In the genomic region with DNA sequence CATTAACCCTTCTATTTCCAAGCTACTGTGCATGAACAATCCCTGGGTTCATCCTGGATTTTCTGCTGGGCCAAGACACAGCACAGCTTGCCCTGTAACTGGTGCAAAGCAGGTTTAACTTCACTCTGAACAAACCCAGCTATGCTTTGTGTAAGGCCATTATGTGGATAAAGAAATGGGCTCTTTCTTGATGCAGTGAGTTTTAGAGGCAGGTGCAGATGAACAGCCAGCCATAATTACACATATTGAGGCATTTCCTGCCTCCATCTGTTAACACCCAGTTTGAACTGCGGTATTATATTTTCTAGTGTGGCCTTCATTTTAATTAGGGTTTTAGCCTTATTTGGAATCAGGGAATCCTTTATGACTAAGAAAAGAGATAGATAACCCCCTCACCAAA, we compare ENCODE assay signal across 19 cellular contexts.
A peak's percentile ranks its signal among the peaks of the same experiment; 100 is the strongest.
DNase-seq lines count a peak whose midpoint lies in the region; ATAC-seq lines count a peak whose summit lies in the region.
"Had no signal": no experiment of that assay in that cellular context is flagged by ENCODE, and none has a peak within 500 bp of the region (broad histone marks: within the 10 kb centered on the region; RNA-seq: fewer than 3 reads in every experiment).

No MANE protein-coding gene starts in this region.

- no peaks in the 10 kb centered on the region for H3K36me3 ChIP-seq in SJCRH30
- H3K36me3 ChIP-seq: MG63 had no signal

- ATAC-seq in HG03571 (IDR thresholded peaks at IDR 0.05; ENCODE audit: unreplicated experiment) = no peak

- H3K4me3 ChIP-seq in SJCRH30 = no peak overlapping the region
- H3K4me3 ChIP-seq: MG63 had no signal

- H3K27ac ChIP-seq in SJCRH30 = peak overlapping the region; percentile 5; the same call in 1 of the 2 replicates
- H3K27ac ChIP-seq: 22Rv1, C4-2B had no signal

- in situ Hi-C loops in G401 (cut with HindIII; ENCODE audit: low sequenced_read_pairs) = no loop called here

- no peaks in the 10 kb centered on the region for H3K9me3 ChIP-seq in SJCRH30 (replicated peaks)
- H3K9me3 ChIP-seq: MG63 had no signal

- DNase-seq in DMS 273 (lab: John Stamatoyannopoulos, UW; ENCODE audit: unreplicated experiment) (peak; percentile 19), DMS 273 treated with DMSO at 0.1 percent for 48 hours (lab: John Stamatoyannopoulos, UW) (no peak), G401 (ENCODE audit: low spot score) (peak; percentile 10), NCI-H1694 treated with DMSO at 0.1 percent for 48 hours (lab: John Stamatoyannopoulos, UW) (peak; percentile 37), SJCRH30 (peak; percentile 4 to 57), cortex of kidney (lab: John Stamatoyannopoulos, UW) (no peak), DMS53 treated with DMSO at 0.1 percent for 48 hours (lab: John Stamatoyannopoulos, UW; ENCODE audit: unreplicated experiment) (no peak)
- DNase-seq: DND-41, H7, Kasumi-1, MG63, NCI-H187 treated with DMSO at 0.1 percent for 48 hours, NCI-H510A, NCI-H82, OCI-M1, T1000 had no signal

- peaks cover 9% of the 10 kb centered on the region; the same call in 1 of the 2 replicates for H3K4me1 ChIP-seq in SJCRH30

- H3K27me3 ChIP-seq in SJCRH30 = no peaks in the 10 kb centered on the region
- H3K27me3 ChIP-seq: MG63 had no signal

Comparison
In these comparisons a context has a peak if more than half of its experiments do, and no peak if none do; other contexts are left out.
1. DNase-seq: peak in DMS 273 (single experiment), G401 (single experiment), NCI-H1694 treated with DMSO at 0.1 percent for 48 hours (single experiment) and SJCRH30 (2 of 2); none in DMS 273 treated with DMSO at 0.1 percent for 48 hours (single experiment), cortex of kidney (single experiment) and DMS53 treated with DMSO at 0.1 percent for 48 hours (single experiment).